ENCODE assay signal across 8 cellular contexts in genomic region chr16:138049-138417, GRCh38. TPM values are rescaled to one million over a fixed set of nuclear protein-coding genes. Genes with fewer than 3 reads are reported as not detected.
DNase-seq lines count a peak whose midpoint lies in the region; ATAC-seq and TF ChIP-seq lines count a peak whose summit lies in the region.

No MANE protein-coding gene starts in this region.

- H3K27ac ChIP-seq in neutrophil = no peak overlapping the region

- no peaks in the 10 kb centered on the region for H3K36me3 ChIP-seq in neutrophil

- DNase-seq in AG08396 (ENCODE audit: low spot score) (peak; percentile 37), activated T-cell treated with anti-CD3 and anti-CD28 coated beads for 4 hours (peak; percentile 13), fibroblast of mammary gland (ENCODE audit: low read depth) (no peak), middle frontal gyrus (ENCODE audit: extremely low spot score, low spot score) (no peak), islet precursor cell (no peak)
- DNase-seq in Jurkat, Clone E6-1 (ENCODE audit: low read depth, low spot score) = no peak

- ATAC-seq in HG03097 (IDR thresholded peaks at IDR 0.05; ENCODE audit: low FRiP score, unreplicated experiment) = no peak

- TF ChIP-seq CTCF in fibroblast of mammary gland (conservative IDR thresholded peaks at IDR 0.05; ENCODE audit: control insufficient read depth, insufficient read depth, low read depth, low read length) (no peak), neutrophil (IDR thresholded peaks at IDR 0.05) (no peak)

- H3K4me3 ChIP-seq in Jurkat, Clone E6-1 (ENCODE audit: low read length) = peak overlapping the region; percentile 71
- H3K4me3 ChIP-seq in fibroblast of mammary gland (ENCODE audit: control insufficient read depth, low read depth, low read length) = peak overlapping the region; percentile 70
- H3K4me3 ChIP-seq in neutrophil (ENCODE audit: low read depth in 1 of 2, low read length in 1 of 2) = peak overlapping the region; percentile 43 to 79

- H3K9me3 ChIP-seq in neutrophil = no peaks in the 10 kb centered on the region

- H3K4me1 ChIP-seq in neutrophil (ENCODE audit: control insufficient read depth in 1 of 2, insufficient read depth in 1 of 2, low read depth in 1 of 2, low read length in 1 of 2) = peaks cover 4 to 5% of the 10 kb centered on the region in 2 experiments

- peaks cover 10% of the 10 kb centered on the region for H3K27me3 ChIP-seq in neutrophil

RNA-seq across cellular contexts. Expression of gene NPRL3, which starts 0.4 kb away (rescaled TPM):
- 32.0 TPM for polyA plus RNA-seq in Jurkat, Clone E6-1 (2012; ENCODE audit: insufficient read depth, insufficient read length)

RNA-seq across cellular contexts. Expression of gene HBZ, which starts 14.4 kb away (rescaled TPM):
- not detected for polyA plus RNA-seq in Jurkat, Clone E6-1 (2012; ENCODE audit: insufficient read depth, insufficient read length)

RNA-seq across cellular contexts. Expression of gene HBM, which starts 27.7 kb away (rescaled TPM):
- polyA plus RNA-seq in Jurkat, Clone E6-1 (2012; ENCODE audit: insufficient read depth, insufficient read length) = not detected

RNA-seq across cellular contexts. Expression of gene HBA2, which starts 34.6 kb away (rescaled TPM):
- polyA plus RNA-seq in Jurkat, Clone E6-1 (2012; ENCODE audit: insufficient read depth, insufficient read length) = 6.8 TPM

RNA-seq across cellular contexts. Expression of gene HBA1, which starts 38.4 kb away (rescaled TPM):
- not detected for polyA plus RNA-seq in Jurkat, Clone E6-1 (2012; ENCODE audit: insufficient read depth, insufficient read length)

Comparison
In these comparisons a context has a peak if more than half of its experiments do, and no peak if none do; other contexts are left out.
1. DNase-seq: peak in AG08396 (single experiment) and activated T-cell treated with anti-CD3 and anti-CD28 coated beads for 4 hours (single experiment); none in Jurkat, Clone E6-1 (single experiment), fibroblast of mammary gland (single experiment), middle frontal gyrus (single experiment) and islet precursor cell (single experiment).
2. Peak in every context shown above with its lines, with median percentiles within 50 percentile points of each other: H3K4me3 ChIP-seq.